ENCODE assay signal across 1 cellular context in the genomic region with DNA sequence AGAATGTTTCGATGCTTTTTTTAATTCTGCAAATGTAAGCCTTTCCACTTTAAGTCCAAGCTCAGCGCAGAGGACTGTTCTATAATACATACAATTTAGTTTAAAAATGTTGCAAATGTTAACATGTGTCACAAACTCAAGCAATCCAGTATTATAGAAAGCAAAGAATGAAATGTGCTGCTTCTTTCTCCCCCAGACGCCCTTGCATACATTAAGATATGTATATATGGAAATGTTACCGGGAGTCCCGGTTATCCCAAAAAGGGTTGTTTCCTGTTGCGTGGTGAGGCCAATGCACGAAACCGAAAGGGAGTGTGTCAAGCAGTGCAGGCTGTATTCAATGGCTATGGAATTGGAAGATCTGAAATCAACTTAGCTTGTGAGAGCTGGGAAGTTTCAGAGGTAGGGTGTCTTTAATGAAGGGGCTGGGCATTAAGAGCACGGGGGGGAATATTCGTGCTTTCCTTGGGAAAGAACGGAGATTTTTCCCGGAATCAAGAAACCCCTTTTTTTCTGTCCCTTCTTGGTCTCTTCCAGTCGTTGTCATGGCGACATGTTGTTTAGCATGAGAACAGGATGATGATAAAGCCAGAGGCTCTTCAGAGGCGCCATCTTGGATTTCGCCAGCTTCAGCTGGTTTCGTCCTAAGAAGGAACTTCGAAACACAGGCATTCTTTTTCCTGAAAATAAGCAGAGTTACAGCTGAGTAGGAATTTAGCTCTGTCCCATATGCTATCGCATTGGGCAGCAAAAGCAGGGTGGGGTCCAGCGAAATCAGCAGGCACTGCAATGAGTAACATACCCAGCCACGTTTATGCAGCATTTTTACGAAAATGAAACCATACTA.
A peak's percentile ranks its signal among the peaks of the same experiment; 100 is the strongest.
TF ChIP-seq lines count a peak whose summit lies in the region.

No MANE protein-coding gene starts in this region.

TF ChIP-seq in K562, 482 proteins besides CTCF, POLR2A, EP300 and RAD21 (continued from another document and continues in another):
- TF ChIP-seq, protein P1, sequence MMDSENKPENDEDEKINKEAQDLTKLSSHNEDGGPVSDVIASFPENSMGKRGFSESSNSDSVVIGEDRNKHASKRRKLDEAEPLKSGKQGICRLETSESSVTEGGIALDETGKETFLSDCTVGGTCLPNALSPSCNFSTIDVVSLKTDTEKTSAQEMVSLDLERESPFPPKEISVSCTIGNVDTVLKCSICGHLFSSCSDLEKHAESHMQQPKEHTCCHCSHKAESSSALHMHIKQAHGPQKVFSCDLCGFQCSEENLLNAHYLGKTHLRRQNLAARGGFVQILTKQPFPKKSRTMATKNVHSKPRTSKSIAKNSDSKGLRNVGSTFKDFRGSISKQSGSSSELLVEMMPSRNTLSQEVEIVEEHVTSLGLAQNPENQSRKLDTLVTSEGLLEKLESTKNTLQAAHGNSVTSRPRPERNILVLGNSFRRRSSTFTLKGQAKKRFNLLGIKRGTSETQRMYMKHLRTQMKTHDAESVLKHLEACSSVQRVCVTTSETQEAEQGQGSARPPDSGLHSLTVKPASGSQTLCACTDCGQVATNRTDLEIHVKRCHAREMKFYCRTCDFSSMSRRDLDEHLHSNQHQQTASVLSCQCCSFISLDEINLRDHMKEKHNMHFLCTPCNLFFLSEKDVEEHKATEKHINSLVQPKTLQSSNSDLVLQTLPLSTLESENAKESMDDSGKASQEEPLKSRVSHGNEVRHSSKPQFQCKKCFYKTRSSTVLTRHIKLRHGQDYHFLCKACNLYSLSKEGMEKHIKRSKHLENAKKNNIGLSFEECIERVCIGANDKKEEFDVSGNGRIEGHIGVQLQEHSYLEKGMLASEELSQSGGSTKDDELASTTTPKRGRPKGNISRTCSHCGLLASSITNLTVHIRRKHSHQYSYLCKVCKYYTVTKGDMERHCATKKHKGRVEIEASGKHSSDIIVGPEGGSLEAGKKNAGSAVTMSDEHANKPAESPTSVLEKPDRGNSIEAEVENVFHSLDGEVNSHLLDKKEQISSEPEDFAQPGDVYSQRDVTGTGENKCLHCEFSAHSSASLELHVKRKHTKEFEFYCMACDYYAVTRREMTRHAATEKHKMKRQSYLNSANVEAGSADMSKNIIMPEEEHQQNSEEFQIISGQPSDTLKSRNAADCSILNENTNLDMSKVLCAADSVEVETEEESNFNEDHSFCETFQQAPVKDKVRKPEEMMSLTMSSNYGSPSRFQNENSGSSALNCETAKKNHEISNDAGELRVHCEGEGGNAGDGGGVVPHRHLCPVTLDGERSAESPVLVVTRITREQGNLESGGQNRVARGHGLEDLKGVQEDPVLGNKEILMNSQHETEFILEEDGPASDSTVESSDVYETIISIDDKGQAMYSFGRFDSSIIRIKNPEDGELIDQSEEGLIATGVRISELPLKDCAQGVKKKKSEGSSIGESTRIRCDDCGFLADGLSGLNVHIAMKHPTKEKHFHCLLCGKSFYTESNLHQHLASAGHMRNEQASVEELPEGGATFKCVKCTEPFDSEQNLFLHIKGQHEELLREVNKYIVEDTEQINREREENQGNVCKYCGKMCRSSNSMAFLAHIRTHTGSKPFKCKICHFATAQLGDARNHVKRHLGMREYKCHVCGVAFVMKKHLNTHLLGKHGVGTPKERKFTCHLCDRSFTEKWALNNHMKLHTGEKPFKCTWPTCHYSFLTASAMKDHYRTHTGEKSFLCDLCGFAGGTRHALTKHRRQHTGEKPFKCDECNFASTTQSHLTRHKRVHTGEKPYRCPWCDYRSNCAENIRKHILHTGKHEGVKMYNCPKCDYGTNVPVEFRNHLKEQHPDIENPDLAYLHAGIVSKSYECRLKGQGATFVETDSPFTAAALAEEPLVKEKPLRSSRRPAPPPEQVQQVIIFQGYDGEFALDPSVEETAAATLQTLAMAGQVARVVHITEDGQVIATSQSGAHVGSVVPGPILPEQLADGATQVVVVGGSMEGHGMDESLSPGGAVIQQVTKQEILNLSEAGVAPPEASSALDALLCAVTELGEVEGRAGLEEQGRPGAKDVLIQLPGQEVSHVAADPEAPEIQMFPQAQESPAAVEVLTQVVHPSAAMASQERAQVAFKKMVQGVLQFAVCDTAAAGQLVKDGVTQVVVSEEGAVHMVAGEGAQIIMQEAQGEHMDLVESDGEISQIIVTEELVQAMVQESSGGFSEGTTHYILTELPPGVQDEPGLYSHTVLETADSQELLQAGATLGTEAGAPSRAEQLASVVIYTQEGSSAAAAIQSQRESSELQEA (IDR thresholded peaks at IDR 0.05; ENCODE audit: low read depth): no peak
- no peak; the same call in 1 of the 2 replicates for TF ChIP-seq SIN3B (IDR thresholded peaks at IDR 0.05; ENCODE audit: low read depth)
- TF ChIP-seq, protein P2, sequence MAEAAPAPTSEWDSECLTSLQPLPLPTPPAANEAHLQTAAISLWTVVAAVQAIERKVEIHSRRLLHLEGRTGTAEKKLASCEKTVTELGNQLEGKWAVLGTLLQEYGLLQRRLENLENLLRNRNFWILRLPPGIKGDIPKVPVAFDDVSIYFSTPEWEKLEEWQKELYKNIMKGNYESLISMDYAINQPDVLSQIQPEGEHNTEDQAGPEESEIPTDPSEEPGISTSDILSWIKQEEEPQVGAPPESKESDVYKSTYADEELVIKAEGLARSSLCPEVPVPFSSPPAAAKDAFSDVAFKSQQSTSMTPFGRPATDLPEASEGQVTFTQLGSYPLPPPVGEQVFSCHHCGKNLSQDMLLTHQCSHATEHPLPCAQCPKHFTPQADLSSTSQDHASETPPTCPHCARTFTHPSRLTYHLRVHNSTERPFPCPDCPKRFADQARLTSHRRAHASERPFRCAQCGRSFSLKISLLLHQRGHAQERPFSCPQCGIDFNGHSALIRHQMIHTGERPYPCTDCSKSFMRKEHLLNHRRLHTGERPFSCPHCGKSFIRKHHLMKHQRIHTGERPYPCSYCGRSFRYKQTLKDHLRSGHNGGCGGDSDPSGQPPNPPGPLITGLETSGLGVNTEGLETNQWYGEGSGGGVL (CRISPR knock-in tag; IDR thresholded peaks at IDR 0.05): no peak
- TF ChIP-seq ADNP (tag; IDR thresholded peaks at IDR 0.05): no peak
- TF ChIP-seq, protein P3, sequence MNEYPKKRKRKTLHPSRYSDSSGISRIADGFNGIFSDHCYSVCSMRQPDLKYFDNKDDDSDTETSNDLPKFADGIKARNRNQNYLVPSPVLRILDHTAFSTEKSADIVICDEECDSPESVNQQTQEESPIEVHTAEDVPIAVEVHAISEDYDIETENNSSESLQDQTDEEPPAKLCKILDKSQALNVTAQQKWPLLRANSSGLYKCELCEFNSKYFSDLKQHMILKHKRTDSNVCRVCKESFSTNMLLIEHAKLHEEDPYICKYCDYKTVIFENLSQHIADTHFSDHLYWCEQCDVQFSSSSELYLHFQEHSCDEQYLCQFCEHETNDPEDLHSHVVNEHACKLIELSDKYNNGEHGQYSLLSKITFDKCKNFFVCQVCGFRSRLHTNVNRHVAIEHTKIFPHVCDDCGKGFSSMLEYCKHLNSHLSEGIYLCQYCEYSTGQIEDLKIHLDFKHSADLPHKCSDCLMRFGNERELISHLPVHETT (CRISPR knock-in tag; conservative IDR thresholded peaks at IDR 0.05 in 1 of 2, IDR thresholded peaks at IDR 0.05 in 1 of 2): no peak
- no peak for TF ChIP-seq KLF10 (CRISPR knock-in tag; IDR thresholded peaks at IDR 0.05)
- TF ChIP-seq PHB2 (IDR thresholded peaks at IDR 0.05; ENCODE audit: low read depth): peak; percentile 21; the same call in 1 of the 2 replicates
- TF ChIP-seq, protein P4, sequence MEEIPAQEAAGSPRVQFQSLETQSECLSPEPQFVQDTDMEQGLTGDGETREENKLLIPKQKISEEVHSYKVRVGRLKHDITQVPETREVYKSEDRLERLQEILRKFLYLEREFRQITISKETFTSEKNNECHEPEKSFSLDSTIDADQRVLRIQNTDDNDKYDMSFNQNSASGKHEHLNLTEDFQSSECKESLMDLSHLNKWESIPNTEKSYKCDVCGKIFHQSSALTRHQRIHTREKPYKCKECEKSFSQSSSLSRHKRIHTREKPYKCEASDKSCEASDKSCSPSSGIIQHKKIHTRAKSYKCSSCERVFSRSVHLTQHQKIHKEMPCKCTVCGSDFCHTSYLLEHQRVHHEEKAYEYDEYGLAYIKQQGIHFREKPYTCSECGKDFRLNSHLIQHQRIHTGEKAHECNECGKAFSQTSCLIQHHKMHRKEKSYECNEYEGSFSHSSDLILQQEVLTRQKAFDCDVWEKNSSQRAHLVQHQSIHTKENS (CRISPR knock-in tag; IDR thresholded peaks at IDR 0.05): no peak
- TF ChIP-seq ZNF224 (CRISPR knock-in tag; IDR thresholded peaks at IDR 0.05): no peak
- no peak; the same call in 1 of the 2 replicates for TF ChIP-seq MTA1 (IDR thresholded peaks at IDR 0.05; ENCODE audit: borderline replicate concordance)
- TF ChIP-seq, protein P5, sequence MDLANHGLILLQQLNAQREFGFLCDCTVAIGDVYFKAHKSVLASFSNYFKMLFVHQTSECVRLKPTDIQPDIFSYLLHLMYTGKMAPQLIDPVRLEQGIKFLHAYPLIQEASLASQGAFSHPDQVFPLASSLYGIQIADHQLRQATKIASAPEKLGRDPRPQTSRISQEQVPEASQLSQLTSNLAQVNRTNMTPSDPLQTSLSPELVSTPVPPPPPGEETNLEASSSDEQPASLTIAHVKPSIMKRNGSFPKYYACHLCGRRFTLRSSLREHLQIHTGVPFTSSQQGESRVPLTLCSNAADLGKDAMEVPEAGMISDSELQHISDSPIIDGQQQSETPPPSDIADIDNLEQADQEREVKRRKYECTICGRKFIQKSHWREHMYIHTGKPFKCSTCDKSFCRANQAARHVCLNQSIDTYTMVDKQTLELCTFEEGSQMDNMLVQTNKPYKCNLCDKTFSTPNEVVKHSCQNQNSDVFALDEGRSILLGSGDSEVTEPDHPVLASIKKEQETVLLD (IDR thresholded peaks at IDR 0.05): no peak
- TF ChIP-seq ZNF79 (CRISPR knock-in tag; IDR thresholded peaks at IDR 0.05; ENCODE audit: low read depth): no peak
- TF ChIP-seq, protein P6, sequence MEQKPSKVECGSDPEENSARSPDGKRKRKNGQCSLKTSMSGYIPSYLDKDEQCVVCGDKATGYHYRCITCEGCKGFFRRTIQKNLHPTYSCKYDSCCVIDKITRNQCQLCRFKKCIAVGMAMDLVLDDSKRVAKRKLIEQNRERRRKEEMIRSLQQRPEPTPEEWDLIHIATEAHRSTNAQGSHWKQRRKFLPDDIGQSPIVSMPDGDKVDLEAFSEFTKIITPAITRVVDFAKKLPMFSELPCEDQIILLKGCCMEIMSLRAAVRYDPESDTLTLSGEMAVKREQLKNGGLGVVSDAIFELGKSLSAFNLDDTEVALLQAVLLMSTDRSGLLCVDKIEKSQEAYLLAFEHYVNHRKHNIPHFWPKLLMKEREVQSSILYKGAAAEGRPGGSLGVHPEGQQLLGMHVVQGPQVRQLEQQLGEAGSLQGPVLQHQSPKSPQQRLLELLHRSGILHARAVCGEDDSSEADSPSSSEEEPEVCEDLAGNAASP (IDR thresholded peaks at IDR 0.05): no peak
- TF ChIP-seq ZNF324 (CRISPR knock-in tag; IDR thresholded peaks at IDR 0.05): no peak
- TF ChIP-seq CTBP1 (IDR thresholded peaks at IDR 0.05; ENCODE audit: borderline replicate concordance): no peak
- TF ChIP-seq CBFB (CRISPR knock-in tag; IDR thresholded peaks at IDR 0.05): no peak
- no peak for TF ChIP-seq ATF1 (CRISPR knock-in tag; IDR thresholded peaks at IDR 0.05)
- TF ChIP-seq ATF1 (tag; IDR thresholded peaks at IDR 0.05): peak; percentile 89
- TF ChIP-seq JUND (IDR thresholded peaks at IDR 0.05; ENCODE audit: borderline replicate concordance, low read depth, low read length): peak; percentile 95
- TF ChIP-seq JUND (tag; IDR thresholded peaks at IDR 0.05; ENCODE audit: borderline replicate concordance, low read depth, low read length): peak; percentile 79; the same call in 2 of the 3 replicates
- TF ChIP-seq, protein P7, sequence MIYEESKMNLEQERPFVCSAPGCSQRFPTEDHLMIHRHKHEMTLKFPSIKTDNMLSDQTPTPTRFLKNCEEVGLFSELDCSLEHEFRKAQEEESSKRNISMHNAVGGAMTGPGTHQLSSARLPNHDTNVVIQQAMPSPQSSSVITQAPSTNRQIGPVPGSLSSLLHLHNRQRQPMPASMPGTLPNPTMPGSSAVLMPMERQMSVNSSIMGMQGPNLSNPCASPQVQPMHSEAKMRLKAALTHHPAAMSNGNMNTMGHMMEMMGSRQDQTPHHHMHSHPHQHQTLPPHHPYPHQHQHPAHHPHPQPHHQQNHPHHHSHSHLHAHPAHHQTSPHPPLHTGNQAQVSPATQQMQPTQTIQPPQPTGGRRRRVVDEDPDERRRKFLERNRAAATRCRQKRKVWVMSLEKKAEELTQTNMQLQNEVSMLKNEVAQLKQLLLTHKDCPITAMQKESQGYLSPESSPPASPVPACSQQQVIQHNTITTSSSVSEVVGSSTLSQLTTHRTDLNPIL (CRISPR knock-in tag; IDR thresholded peaks at IDR 0.05): no peak
- no peak for TF ChIP-seq ZNF561 (CRISPR knock-in tag; conservative IDR thresholded peaks at IDR 0.05)
- TF ChIP-seq MED1 (CRISPR knock-in tag; IDR thresholded peaks at IDR 0.05; ENCODE audit: borderline replicate concordance): no peak
- TF ChIP-seq ZNF766 (CRISPR knock-in tag; conservative IDR thresholded peaks at IDR 0.05): 0 out of 2 replicates have a peak, but pooled peaks have one; percentile 27
- TF ChIP-seq ZNF3 (CRISPR knock-in tag; IDR thresholded peaks at IDR 0.05): no peak
- TF ChIP-seq, protein P8, sequence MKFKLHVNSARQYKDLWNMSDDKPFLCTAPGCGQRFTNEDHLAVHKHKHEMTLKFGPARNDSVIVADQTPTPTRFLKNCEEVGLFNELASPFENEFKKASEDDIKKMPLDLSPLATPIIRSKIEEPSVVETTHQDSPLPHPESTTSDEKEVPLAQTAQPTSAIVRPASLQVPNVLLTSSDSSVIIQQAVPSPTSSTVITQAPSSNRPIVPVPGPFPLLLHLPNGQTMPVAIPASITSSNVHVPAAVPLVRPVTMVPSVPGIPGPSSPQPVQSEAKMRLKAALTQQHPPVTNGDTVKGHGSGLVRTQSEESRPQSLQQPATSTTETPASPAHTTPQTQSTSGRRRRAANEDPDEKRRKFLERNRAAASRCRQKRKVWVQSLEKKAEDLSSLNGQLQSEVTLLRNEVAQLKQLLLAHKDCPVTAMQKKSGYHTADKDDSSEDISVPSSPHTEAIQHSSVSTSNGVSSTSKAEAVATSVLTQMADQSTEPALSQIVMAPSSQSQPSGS (CRISPR knock-in tag; IDR thresholded peaks at IDR 0.05): no peak
- TF ChIP-seq ZBED1 (IDR thresholded peaks at IDR 0.05): peak; percentile 69; the same call in 1 of the 2 replicates
- no peak for TF ChIP-seq NCOA2 (IDR thresholded peaks at IDR 0.05; ENCODE audit: partially characterized antibody in 2 of 2)
- TF ChIP-seq TAL1 (IDR thresholded peaks at IDR 0.05): peak; percentile 51
- TF ChIP-seq GATA2 (CRISPR knock-in tag; IDR thresholded peaks at IDR 0.05): no peak
- TF ChIP-seq SMARCA4 (IDR thresholded peaks at IDR 0.05): peak; percentile 29; the same call in 1 of the 2 replicates
- TF ChIP-seq PRPF4 (IDR thresholded peaks at IDR 0.05; ENCODE audit: insufficient read depth, low read depth, low read length, poor library complexity, severe bottlenecking): no peak
- no peak for TF ChIP-seq NFE2L1 (tag; IDR thresholded peaks at IDR 0.05; ENCODE audit: borderline replicate concordance, low read depth)
- TF ChIP-seq, protein P9, sequence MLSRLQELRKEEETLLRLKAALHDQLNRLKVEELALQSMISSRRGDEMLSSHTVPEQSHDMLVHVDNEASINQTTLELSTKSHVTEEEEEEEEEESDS (CRISPR knock-in tag; IDR thresholded peaks at IDR 0.05): no peak
- TF ChIP-seq SIN3A (IDR thresholded peaks at IDR 0.05; ENCODE audit: borderline replicate concordance in 2 of 2, control insufficient read depth in 1 of 2, low read depth in 2 of 2, low read length in 2 of 2): peak in 1 of 2 experiments; percentile 96; a peak in 1 of 4 replicates
- peak; percentile 98 to 99 for TF ChIP-seq SRF (CRISPR knock-in tag; IDR thresholded peaks at IDR 0.05)
- peak; percentile 83 for TF ChIP-seq ELF1 (tag; IDR thresholded peaks at IDR 0.05)
- no peak for TF ChIP-seq ARHGAP35 (IDR thresholded peaks at IDR 0.05; ENCODE audit: partially characterized antibody)
- TF ChIP-seq HEY1 (CRISPR knock-in tag; IDR thresholded peaks at IDR 0.05; ENCODE audit: borderline replicate concordance): peak; percentile 56; the same call in 1 of the 2 replicates
- no peak for TF ChIP-seq ZNF589 (CRISPR knock-in tag; IDR thresholded peaks at IDR 0.05; ENCODE audit: low read depth)
- peak; percentile 95 for TF ChIP-seq CXXC5 (CRISPR knock-in tag; IDR thresholded peaks at IDR 0.05)
- no peak for TF ChIP-seq E2F3 (CRISPR knock-in tag; IDR thresholded peaks at IDR 0.05)
